8 cellular contexts compared by ENCODE assay signal in genomic region chr2:73736378-73736777, GRCh38. TPM values are rescaled to one million over a fixed set of nuclear protein-coding genes. Genes with fewer than 3 reads are reported as not detected.
DNase-seq lines count a peak whose midpoint lies in the region; ATAC-seq, FAIRE-seq and TF ChIP-seq lines count a peak whose summit lies in the region.

No MANE protein-coding gene starts in this region.

- FAIRE-seq in GM12892 (lab: Jason Lieb, UNC), result no peak

- no peak overlapping the region for H2BK15ac ChIP-seq in H9 (ENCODE audit: low read depth, low read length)

- WGBS in H9 (ENCODE audit: extremely low coverage, insufficient read length, low lambda C conversion rate), result no CpG with 5 or more reads among the region's 8 CpGs
- 27% methylated on average over 8 of the region's 8 CpGs for WGBS in hepatocyte (ENCODE audit: low lambda C conversion rate, missing lambda C conversion rate)
- WGBS in spleen, 5 donors, result 9 to 13% (median 9%) methylated on average over 8 of the region's 8 CpGs

- H3K36me3 ChIP-seq in hepatocyte (replicated peaks; ENCODE audit: insufficient read depth, low read depth) (no peaks in the 10 kb centered on the region), spleen (peaks cover 0 to 41% (median 31%) of the 10 kb centered on the region in 6 donors)

- H2AFZ ChIP-seq in H9 (ENCODE audit: low read length) (no peak overlapping the region), hepatocyte (peak overlapping the region; percentile 75)

- peaks cover 5 to 8% of the 10 kb centered on the region in 2 experiments for H3K4me1 Mint-ChIP-seq in H9
- H3K4me1 Mint-ChIP-seq in T-helper 17 cell, result peaks cover 9% of the 10 kb centered on the region

- H3T11ph ChIP-seq in H9 (ENCODE audit: low read length), result no peak overlapping the region

- TF ChIP-seq CTCF in H9 (conservative IDR thresholded peaks at IDR 0.05), result no peak
- TF ChIP-seq CTCF in hepatocyte (IDR thresholded peaks at IDR 0.05; ENCODE audit: poor library complexity), result no peak
- no peak for TF ChIP-seq CTCF in spleen (IDR thresholded peaks at IDR 0.05 in 8 of 11, conservative IDR thresholded peaks at IDR 0.05 in 3 of 11)

- H3K79me2 ChIP-seq in H9 (ENCODE audit: insufficient read depth, low read length) (no peaks in the 10 kb centered on the region; the same call in 1 of the 2 replicates), hepatocyte (peaks cover 22% of the 10 kb centered on the region)

- H4K20me1 ChIP-seq in H9 (ENCODE audit: control insufficient read depth, insufficient read depth, insufficient read length) (no peaks in the 10 kb centered on the region), hepatocyte (ENCODE audit: insufficient read depth, poor library complexity, severe bottlenecking) (no peaks in the 10 kb centered on the region)

- peak overlapping the region; percentile 55 for H3K4me3 ChIP-seq in hepatocyte
- peak overlapping the region; percentile 56 to 86 (median 80) for H3K4me3 ChIP-seq in spleen

- no peak overlapping the region for H4K5ac ChIP-seq in H9 (ENCODE audit: insufficient read length, low read depth, low read length)

- no peak overlapping the region for H3K56ac ChIP-seq in H9 (ENCODE audit: insufficient read length, low read depth, low read length)

- no peak overlapping the region for H3K14ac ChIP-seq in H9 (ENCODE audit: insufficient read depth, low read length)

- no peak overlapping the region for H3K18ac ChIP-seq in H9 (ENCODE audit: insufficient read length, low read depth, low read length)

- H3K27ac Mint-ChIP-seq in H9 (peak overlapping the region; percentile 19 to 89 (median 69); a peak in 4 of 7 replicates), T-helper 17 cell (peak overlapping the region; percentile 97)

- DNase-seq in H9 (no peak), T-helper 17 cell (no peak), hepatocyte (ENCODE audit: low spot score) (no peak), spleen (no peak), NCI-H2029 treated with DMSO at 0.1 percent for 48 hours (lab: John Stamatoyannopoulos, UW) (no peak), NCI-H2171 treated with DMSO at 0.1 percent for 48 hours (lab: John Stamatoyannopoulos, UW) (no peak), GOT3 (lab: John Stamatoyannopoulos, UW) (no peak), GM12892 (ENCODE audit: insufficient read length) (no peak)

- H4K8ac ChIP-seq in H9 (replicated peaks; ENCODE audit: insufficient read length, low read depth, low read length), result no peak overlapping the region

- intact Hi-C loops in spleen (cut with DNase I; ENCODE audit: low total_unique reads), result no loop called here

- H3K9me3 Mint-ChIP-seq in H9, result peaks cover 10% of the 10 kb centered on the region in 2 experiments

- H3K4ac ChIP-seq in H9 (ENCODE audit: low read depth, low read length), result no peak overlapping the region

- no peaks in the 10 kb centered on the region for H3K79me1 ChIP-seq in H9 (ENCODE audit: insufficient read depth, low read depth, low read length, poor library complexity, severe bottlenecking)

- no peak for TF ChIP-seq POLR2A in spleen (IDR thresholded peaks at IDR 0.05)
- no peak for TF ChIP-seq POLR2A in GM12892 (IDR thresholded peaks at IDR 0.05; ENCODE audit: low read depth, low read length)

- peaks cover 41% of the 10 kb centered on the region for H3K27me3 Mint-ChIP-seq in H9 (ENCODE audit: low read depth)
- H3K27me3 Mint-ChIP-seq in T-helper 17 cell, result no peaks in the 10 kb centered on the region

- no peak overlapping the region for H3K23ac ChIP-seq in H9 (ENCODE audit: insufficient read length, low read depth, low read length)

- H3K27me3 ChIP-seq in H9 (ENCODE audit: insufficient read depth, low read length) (peaks cover 13% of the 10 kb centered on the region), hepatocyte (no peaks in the 10 kb centered on the region), spleen (replicated peaks in 1 of 7) (no peaks in the 10 kb centered on the region)

- H3K9ac ChIP-seq in H9 (ENCODE audit: extremely low read depth, insufficient read length, low read length), result peak overlapping the region; percentile 70

- no peak overlapping the region for H2AK5ac ChIP-seq in H9 (ENCODE audit: insufficient read length, low read length)

- H3K9me3 ChIP-seq in H9 (ENCODE audit: control insufficient read depth, low read depth, low read length), result no peaks in the 10 kb centered on the region
- H3K9me3 ChIP-seq in T-helper 17 cell (ENCODE audit: control insufficient read depth, low read length, poor library complexity, severe bottlenecking), result no peaks in the 10 kb centered on the region
- peaks cover 3% of the 10 kb centered on the region for H3K9me3 ChIP-seq in hepatocyte (ENCODE audit: low read depth)
- H3K9me3 ChIP-seq in spleen, result peaks cover 0 to 5% (median 0%) of the 10 kb centered on the region in 8 donors

- peak overlapping the region; percentile 96 for H3K4me2 ChIP-seq in H9 (ENCODE audit: insufficient read depth, insufficient read length, low read length)
- peak overlapping the region; percentile 90 for H3K4me2 ChIP-seq in hepatocyte

- H2BK20ac ChIP-seq in H9 (ENCODE audit: low read depth, low read length, poor library complexity, severe bottlenecking), result no peak overlapping the region

- peaks cover 6% of the 10 kb centered on the region for H3K9me2 ChIP-seq in hepatocyte (replicated peaks; ENCODE audit: insufficient read depth)

- H4K91ac ChIP-seq in H9 (ENCODE audit: insufficient read length, low read depth, low read length), result no peak overlapping the region

- no peak overlapping the region for H2BK5ac ChIP-seq in H9 (ENCODE audit: insufficient read length, low read length)

- no peak for ATAC-seq in T-helper 17 cell

- H3K36me3 Mint-ChIP-seq in H9 (ENCODE audit: insufficient read depth in 1 of 3, low read depth in 3 of 3) (peaks cover 16 to 33% (median 25%) of the 10 kb centered on the region in 3 experiments), T-helper 17 cell (ENCODE audit: low read depth) (peaks cover 2% of the 10 kb centered on the region)

- H3K27ac ChIP-seq in H9 (ENCODE audit: insufficient read length, low read depth, low read length) (no peak overlapping the region), hepatocyte (peak overlapping the region; percentile 51), spleen (peak overlapping the region; percentile 65 to 88 (median 85))

- H3K4me1 ChIP-seq in H9 (ENCODE audit: insufficient read depth, low read length) (no peaks in the 10 kb centered on the region), hepatocyte (ENCODE audit: insufficient read depth) (no peaks in the 10 kb centered on the region), spleen (peaks cover 8 to 35% (median 22%) of the 10 kb centered on the region in 6 donors)

- peaks cover 7% of the 10 kb centered on the region for H3K23me2 ChIP-seq in H9 (ENCODE audit: insufficient read length, low read depth, low read length, poor library complexity, severe bottlenecking)

- H3K4me3 Mint-ChIP-seq in H9 (peak overlapping the region; percentile 97 to 99), T-helper 17 cell (peak overlapping the region; percentile 98)

- no peak overlapping the region for H2BK120ac ChIP-seq in H9 (ENCODE audit: low read depth, low read length, poor library complexity, severe bottlenecking)

- H2BK12ac ChIP-seq in H9 (ENCODE audit: insufficient read length, low read depth, low read length), result no peak overlapping the region

RNA-seq across cellular contexts. Expression of gene TPRKB, which starts 0.8 kb away (rescaled TPM):
- total RNA-seq in H9 (2021), result 38.7 and 44.7 TPM in 2 replicates
- total RNA-seq in T-helper 17 cell, result 10 to 100 TPM; 16.0 to 21.0 TPM
- 45.1 and 68.2 TPM in 2 replicates for total RNA-seq in hepatocyte
- 37.2 and 40.5 TPM in 2 replicates for polyA plus RNA-seq in hepatocyte
- total RNA-seq in spleen, result 10 to 100 TPM; 15.0 to 36.8 (median 22.4) TPM
- 10 to 100 TPM; 47.7 to 63.3 (median 55.3) TPM for polyA plus RNA-seq in spleen
- 59.0 TPM for polyA plus RNA-seq in GM12892 (2012; ENCODE audit: missing spikeins)

RNA-seq across cellular contexts. Expression of gene DUSP11, which starts 43.5 kb away (rescaled TPM):
- total RNA-seq in H9 (2021), result 21.4 and 22.8 TPM in 2 replicates
- total RNA-seq in T-helper 17 cell, result 10 to 100 TPM; 35.6 to 44.9 TPM
- total RNA-seq in hepatocyte, result 32.9 and 37.2 TPM in 2 replicates
- polyA plus RNA-seq in hepatocyte, result 30.8 and 38.2 TPM in 2 replicates
- 10 to 100 TPM; 24.5 to 49.3 (median 29.9) TPM for total RNA-seq in spleen
- polyA plus RNA-seq in spleen, result 10 to 100 TPM; 17.2 to 25.3 (median 25.1) TPM
- 30.0 TPM for polyA plus RNA-seq in GM12892 (2012; ENCODE audit: missing spikeins)

RNA-seq across cellular contexts. Expression of gene C2orf78, which starts 47.6 kb away (rescaled TPM):
- total RNA-seq in H9 (2021) (0.07 and 0.09 TPM in 2 replicates), T-helper 17 cell (not detected), hepatocyte (not detected in 2 replicates), spleen (not detected)
- polyA plus RNA-seq in hepatocyte (not detected in 2 replicates), spleen (not detected)
- polyA plus RNA-seq in GM12892 (2012; ENCODE audit: missing spikeins), result 0.13 TPM
